ENCODE assay signal across 1 cellular context in the genomic region with DNA sequence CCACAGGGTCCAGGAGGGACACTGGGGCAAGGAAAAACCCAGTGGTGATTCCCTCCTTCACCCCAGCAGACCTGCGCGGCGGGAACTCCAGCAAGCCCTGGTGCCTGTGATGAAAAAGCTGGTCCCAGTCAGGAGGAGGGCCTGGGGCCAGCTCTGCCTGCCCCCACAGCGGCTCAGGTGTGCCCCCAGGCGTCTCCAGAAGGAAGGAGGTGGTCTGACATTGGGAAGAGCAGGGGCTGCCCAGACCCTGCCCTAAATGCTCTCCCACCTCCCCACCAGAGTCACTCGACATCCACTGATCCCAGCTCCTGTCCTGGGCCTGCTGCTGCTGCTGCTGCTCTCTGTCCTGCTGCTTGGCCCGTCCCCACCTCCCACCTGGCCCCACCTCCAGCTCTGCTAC.
TF ChIP-seq lines count a peak whose summit lies in the region.

No MANE protein-coding gene starts in this region.

TF ChIP-seq in HepG2, 621 proteins besides CTCF, POLR2A, EP300 and RAD21:
- TF ChIP-seq ZNF652 (CRISPR knock-in tag; IDR thresholded peaks at IDR 0.05; ENCODE audit: borderline replicate concordance, low read depth) (no peak), HOXD1 (CRISPR knock-in tag; IDR thresholded peaks at IDR 0.05) (no peak), CBX1 (IDR thresholded peaks at IDR 0.05; ENCODE audit: low read depth) (no peak), SIX1 (CRISPR knock-in tag; IDR thresholded peaks at IDR 0.05; ENCODE audit: borderline replicate concordance) (no peak), ZSCAN30 (CRISPR knock-in tag; IDR thresholded peaks at IDR 0.05) (no peak), SP1 (IDR thresholded peaks at IDR 0.05) (no peak), SP1 (CRISPR knock-in tag; IDR thresholded peaks at IDR 0.05) (no peak), ZNF749 (CRISPR knock-in tag; IDR thresholded peaks at IDR 0.05; ENCODE audit: borderline replicate concordance) (no peak)
- TF ChIP-seq, protein P1, sequence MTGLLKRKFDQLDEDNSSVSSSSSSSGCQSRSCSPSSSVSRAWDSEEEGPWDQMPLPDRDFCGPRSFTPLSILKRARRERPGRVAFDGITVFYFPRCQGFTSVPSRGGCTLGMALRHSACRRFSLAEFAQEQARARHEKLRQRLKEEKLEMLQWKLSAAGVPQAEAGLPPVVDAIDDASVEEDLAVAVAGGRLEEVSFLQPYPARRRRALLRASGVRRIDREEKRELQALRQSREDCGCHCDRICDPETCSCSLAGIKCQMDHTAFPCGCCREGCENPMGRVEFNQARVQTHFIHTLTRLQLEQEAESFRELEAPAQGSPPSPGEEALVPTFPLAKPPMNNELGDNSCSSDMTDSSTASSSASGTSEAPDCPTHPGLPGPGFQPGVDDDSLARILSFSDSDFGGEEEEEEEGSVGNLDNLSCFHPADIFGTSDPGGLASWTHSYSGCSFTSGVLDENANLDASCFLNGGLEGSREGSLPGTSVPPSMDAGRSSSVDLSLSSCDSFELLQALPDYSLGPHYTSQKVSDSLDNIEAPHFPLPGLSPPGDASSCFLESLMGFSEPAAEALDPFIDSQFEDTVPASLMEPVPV (CRISPR knock-in tag; IDR thresholded peaks at IDR 0.05), result no peak
- TF ChIP-seq, protein P2, sequence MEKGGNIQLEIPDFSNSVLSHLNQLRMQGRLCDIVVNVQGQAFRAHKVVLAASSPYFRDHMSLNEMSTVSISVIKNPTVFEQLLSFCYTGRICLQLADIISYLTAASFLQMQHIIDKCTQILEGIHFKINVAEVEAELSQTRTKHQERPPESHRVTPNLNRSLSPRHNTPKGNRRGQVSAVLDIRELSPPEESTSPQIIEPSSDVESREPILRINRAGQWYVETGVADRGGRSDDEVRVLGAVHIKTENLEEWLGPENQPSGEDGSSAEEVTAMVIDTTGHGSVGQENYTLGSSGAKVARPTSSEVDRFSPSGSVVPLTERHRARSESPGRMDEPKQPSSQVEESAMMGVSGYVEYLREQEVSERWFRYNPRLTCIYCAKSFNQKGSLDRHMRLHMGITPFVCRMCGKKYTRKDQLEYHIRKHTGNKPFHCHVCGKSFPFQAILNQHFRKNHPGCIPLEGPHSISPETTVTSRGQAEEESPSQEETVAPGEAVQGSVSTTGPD (CRISPR knock-in tag; IDR thresholded peaks at IDR 0.05), result no peak
- TF ChIP-seq, protein P3, sequence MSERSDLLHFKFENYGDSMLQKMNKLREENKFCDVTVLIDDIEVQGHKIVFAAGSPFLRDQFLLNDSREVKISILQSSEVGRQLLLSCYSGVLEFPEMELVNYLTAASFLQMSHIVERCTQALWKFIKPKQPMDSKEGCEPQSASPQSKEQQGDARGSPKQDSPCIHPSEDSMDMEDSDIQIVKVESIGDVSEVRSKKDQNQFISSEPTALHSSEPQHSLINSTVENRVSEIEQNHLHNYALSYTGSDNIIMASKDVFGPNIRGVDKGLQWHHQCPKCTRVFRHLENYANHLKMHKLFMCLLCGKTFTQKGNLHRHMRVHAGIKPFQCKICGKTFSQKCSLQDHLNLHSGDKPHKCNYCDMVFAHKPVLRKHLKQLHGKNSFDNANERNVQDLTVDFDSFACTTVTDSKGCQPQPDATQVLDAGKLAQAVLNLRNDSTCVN (CRISPR knock-in tag; IDR thresholded peaks at IDR 0.05; ENCODE audit: borderline replicate concordance), result no peak
- TF ChIP-seq, protein P4, sequence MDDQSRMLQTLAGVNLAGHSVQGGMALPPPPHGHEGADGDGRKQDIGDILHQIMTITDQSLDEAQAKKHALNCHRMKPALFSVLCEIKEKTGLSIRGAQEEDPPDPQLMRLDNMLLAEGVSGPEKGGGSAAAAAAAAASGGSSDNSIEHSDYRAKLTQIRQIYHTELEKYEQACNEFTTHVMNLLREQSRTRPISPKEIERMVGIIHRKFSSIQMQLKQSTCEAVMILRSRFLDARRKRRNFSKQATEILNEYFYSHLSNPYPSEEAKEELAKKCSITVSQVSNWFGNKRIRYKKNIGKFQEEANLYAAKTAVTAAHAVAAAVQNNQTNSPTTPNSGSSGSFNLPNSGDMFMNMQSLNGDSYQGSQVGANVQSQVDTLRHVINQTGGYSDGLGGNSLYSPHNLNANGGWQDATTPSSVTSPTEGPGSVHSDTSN (CRISPR knock-in tag; IDR thresholded peaks at IDR 0.05; ENCODE audit: borderline replicate concordance), result no peak
- TF ChIP-seq, protein P5, sequence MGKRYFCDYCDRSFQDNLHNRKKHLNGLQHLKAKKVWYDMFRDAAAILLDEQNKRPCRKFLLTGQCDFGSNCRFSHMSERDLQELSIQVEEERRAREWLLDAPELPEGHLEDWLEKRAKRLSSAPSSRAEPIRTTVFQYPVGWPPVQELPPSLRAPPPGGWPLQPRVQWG (CRISPR knock-in tag; IDR thresholded peaks at IDR 0.05; ENCODE audit: borderline replicate concordance, low read depth), result no peak
